ENCODE assay signal across 9 cellular contexts in genomic region chr4:190020790-190021717, GRCh38. TPM values are rescaled to one million over a fixed set of nuclear protein-coding genes. Genes with fewer than 3 reads are reported as not detected.
DNase-seq lines count a peak whose midpoint lies in the region; ATAC-seq and TF ChIP-seq lines count a peak whose summit lies in the region.
"Had no signal": no experiment of that assay in that cellular context is flagged by ENCODE, and none has a peak within 500 bp of the region (broad histone marks: within the 10 kb centered on the region; RNA-seq: fewer than 3 reads in every experiment).

No MANE protein-coding gene starts in this region.

- H3K4me1 ChIP-seq in H9 (ENCODE audit: insufficient read depth, low read length) (no peaks in the 10 kb centered on the region), skeletal muscle satellite cell (ENCODE audit: control insufficient read depth, insufficient read depth, low read length) (no peaks in the 10 kb centered on the region)

- no peak overlapping the region for H3K27ac Mint-ChIP-seq in H9
- H3K27ac Mint-ChIP-seq in activated T-helper 2 cell treated with anti-CD3 and anti-CD28 coated beads, Interferon-gamma antibody, Interleukin-2, Interleukin-4, amounts not matched to agents 10 μg/mL and 5 μg/mL and 100 μg/mL, durations not matched to agents 14 hours and 24 hours and 36 hours, result no peak overlapping the region

- no peak overlapping the region for H3K9ac ChIP-seq in H9 (ENCODE audit: extremely low read depth, insufficient read length, low read length)
- no peak overlapping the region for H3K9ac ChIP-seq in skeletal muscle satellite cell (ENCODE audit: low read depth, low read length)

- H4K20me1 ChIP-seq in H9 (ENCODE audit: control insufficient read depth, insufficient read depth, insufficient read length), result no peaks in the 10 kb centered on the region

- H3K27me3 ChIP-seq in H9 (ENCODE audit: insufficient read depth, low read length) (peaks cover 45% of the 10 kb centered on the region), skeletal muscle satellite cell (ENCODE audit: control insufficient read depth, insufficient read depth, low read length) (peaks cover 56% of the 10 kb centered on the region)

- no peak for TF ChIP-seq CTCF in H9 (conservative IDR thresholded peaks at IDR 0.05)

- H3T11ph ChIP-seq in H9 (ENCODE audit: low read length), result no peak overlapping the region

- H4K5ac ChIP-seq in H9 (ENCODE audit: insufficient read length, low read depth, low read length), result no peak overlapping the region

- H2AK5ac ChIP-seq in H9 (ENCODE audit: insufficient read length, low read length), result no peak overlapping the region

- peaks cover 48 to 58% of the 10 kb centered on the region in 2 experiments for H3K9me3 Mint-ChIP-seq in H9
- no peaks in the 10 kb centered on the region for H3K9me3 Mint-ChIP-seq in activated T-helper 2 cell treated with anti-CD3 and anti-CD28 coated beads, Interferon-gamma antibody, Interleukin-2, Interleukin-4, amounts not matched to agents 10 μg/mL and 5 μg/mL and 100 μg/mL, durations not matched to agents 14 hours and 24 hours and 36 hours

- H3K4me1 Mint-ChIP-seq in H9, result no peaks in the 10 kb centered on the region
- H3K4me1 Mint-ChIP-seq in activated T-helper 2 cell treated with anti-CD3 and anti-CD28 coated beads, Interferon-gamma antibody, Interleukin-2, Interleukin-4, amounts not matched to agents 10 μg/mL and 5 μg/mL and 100 μg/mL, durations not matched to agents 14 hours and 24 hours and 36 hours (ENCODE audit: low read depth), result peaks cover 11% of the 10 kb centered on the region

- H3K23ac ChIP-seq in H9 (ENCODE audit: insufficient read length, low read depth, low read length), result no peak overlapping the region

- no CpG with 5 or more reads among the region's 55 CpGs for WGBS in H9 (ENCODE audit: extremely low coverage, insufficient read length, low lambda C conversion rate)

- no peak overlapping the region for H3K4ac ChIP-seq in H9 (ENCODE audit: low read depth, low read length)

- H4K91ac ChIP-seq in H9 (ENCODE audit: insufficient read length, low read depth, low read length), result no peak overlapping the region

- no peaks in the 10 kb centered on the region for H3K79me2 ChIP-seq in H9 (ENCODE audit: insufficient read depth, low read length)

- H2BK20ac ChIP-seq in H9 (ENCODE audit: low read depth, low read length, poor library complexity, severe bottlenecking), result no peak overlapping the region

- H3K27ac ChIP-seq in H9 (ENCODE audit: insufficient read length, low read depth, low read length), result no peak overlapping the region

- peak overlapping the region; percentile 74 for H3K4me2 ChIP-seq in H9 (ENCODE audit: insufficient read depth, insufficient read length, low read length)
- peak overlapping the region; percentile 58 for H3K4me2 ChIP-seq in skeletal muscle satellite cell (ENCODE audit: low read length)

- peaks cover 3% of the 10 kb centered on the region for H3K27me3 Mint-ChIP-seq in H9 (ENCODE audit: low read depth)
- peaks cover 47% of the 10 kb centered on the region for H3K27me3 Mint-ChIP-seq in activated T-helper 2 cell treated with anti-CD3 and anti-CD28 coated beads, Interferon-gamma antibody, Interleukin-2, Interleukin-4, amounts not matched to agents 10 μg/mL and 5 μg/mL and 100 μg/mL, durations not matched to agents 14 hours and 24 hours and 36 hours (ENCODE audit: low read depth)

- intact Hi-C loops in activated T-helper 2 cell treated with anti-CD3 and anti-CD28 coated beads, Interferon-gamma antibody, Interleukin-2, Interleukin-4, amounts not matched to agents 10 μg/mL and 5 μg/mL and 100 μg/mL, durations not matched to agents 14 hours and 24 hours and 36 hours (cut with micrococcal nuclease), result no loop called here
- intact Hi-C loops in Right ventricle myocardium superior (cut with DNase I), result no loop called here
- intact Hi-C loops in posterior vena cava (cut with DNase I), result no loop called here

- H2BK15ac ChIP-seq in H9 (ENCODE audit: low read depth, low read length), result peak overlapping the region; percentile 6; the same call in 1 of the 2 replicates

- no peak overlapping the region for H3K18ac ChIP-seq in H9 (ENCODE audit: insufficient read length, low read depth, low read length)

- DNase-seq in H9 (peak; percentile 79), Right ventricle myocardium superior (peak; percentile 51), posterior vena cava (ENCODE audit: low spot score) (no peak), GM19240 (ENCODE audit: insufficient read length, low spot score) (no peak), UCSD-AML1 (lab: John Stamatoyannopoulos, UW; ENCODE audit: unreplicated experiment) (no peak), NCI-H2196 (lab: John Stamatoyannopoulos, UW; ENCODE audit: unreplicated experiment) (no peak)
- DNase-seq in activated T-helper 2 cell treated with anti-CD3 and anti-CD28 coated beads, Interferon-gamma antibody, Interleukin-2, Interleukin-4, amounts not matched to agents 10 μg/mL and 5 μg/mL and 100 μg/mL, durations not matched to agents 14 hours and 24 hours and 36 hours (ENCODE audit: low spot score), result no peak

- no peak for ATAC-seq in Right ventricle myocardium superior (ENCODE audit: poor library complexity)

- no peak overlapping the region for H3K14ac ChIP-seq in H9 (ENCODE audit: insufficient read depth, low read length)

- H2AFZ ChIP-seq in H9 (ENCODE audit: low read length), result no peak overlapping the region

- H3K4me3 ChIP-seq in skeletal muscle satellite cell (ENCODE audit: low read length), result no peak overlapping the region

- H3K23me2 ChIP-seq in H9 (ENCODE audit: insufficient read length, low read depth, low read length, poor library complexity, severe bottlenecking), result peaks cover 8% of the 10 kb centered on the region

- no peak overlapping the region for H2BK12ac ChIP-seq in H9 (ENCODE audit: insufficient read length, low read depth, low read length)

- no peaks in the 10 kb centered on the region for H3K36me3 ChIP-seq in skeletal muscle satellite cell (ENCODE audit: insufficient read depth, low read length)

- H3K9me3 ChIP-seq in H9 (ENCODE audit: control insufficient read depth, low read depth, low read length), result peaks cover 20% of the 10 kb centered on the region
- H3K9me3 ChIP-seq in skeletal muscle satellite cell (replicated peaks; ENCODE audit: low read length), result no peaks in the 10 kb centered on the region

- H2BK5ac ChIP-seq in H9 (ENCODE audit: insufficient read length, low read length), result no peak overlapping the region

- peaks cover 27 to 35% (median 27%) of the 10 kb centered on the region in 3 experiments for H3K36me3 Mint-ChIP-seq in H9 (ENCODE audit: insufficient read depth in 1 of 3, low read depth in 3 of 3)
- peaks cover 11% of the 10 kb centered on the region for H3K36me3 Mint-ChIP-seq in activated T-helper 2 cell treated with anti-CD3 and anti-CD28 coated beads, Interferon-gamma antibody, Interleukin-2, Interleukin-4, amounts not matched to agents 10 μg/mL and 5 μg/mL and 100 μg/mL, durations not matched to agents 14 hours and 24 hours and 36 hours (ENCODE audit: low read depth)

- H4K8ac ChIP-seq in H9 (replicated peaks; ENCODE audit: insufficient read length, low read depth, low read length), result no peak overlapping the region

- H3K79me1 ChIP-seq in H9 (ENCODE audit: insufficient read depth, low read depth, low read length, poor library complexity, severe bottlenecking), result no peaks in the 10 kb centered on the region

- no peak overlapping the region for H3K56ac ChIP-seq in H9 (ENCODE audit: insufficient read length, low read depth, low read length)

- H2BK120ac ChIP-seq in H9 (ENCODE audit: low read depth, low read length, poor library complexity, severe bottlenecking), result no peak overlapping the region

- H3K4me3 Mint-ChIP-seq in H9, result no peak overlapping the region
- peak overlapping the region; percentile 52 for H3K4me3 Mint-ChIP-seq in activated T-helper 2 cell treated with anti-CD3 and anti-CD28 coated beads, Interferon-gamma antibody, Interleukin-2, Interleukin-4, amounts not matched to agents 10 μg/mL and 5 μg/mL and 100 μg/mL, durations not matched to agents 14 hours and 24 hours and 36 hours (ENCODE audit: low read depth)

RNA-seq across cellular contexts. Expression of gene FRG2, which starts 6.0 kb away (rescaled TPM):
- total RNA-seq in H9 (2021) (not detected in 2 replicates), Right ventricle myocardium superior (not detected), posterior vena cava (not detected)
- total RNA-seq in activated T-helper 2 cell treated with anti-CD3 and anti-CD28 coated beads, Interferon-gamma antibody, Interleukin-2, Interleukin-4, amounts not matched to agents 10 μg/mL and 5 μg/mL and 100 μg/mL, durations not matched to agents 14 hours and 24 hours and 36 hours, result not detected in 2 replicates
- total RNA-seq in skeletal muscle satellite cell (2012; rRNA removed), result not detected in 2 replicates
- total RNA-seq: subcutaneous adipose tissue had no signal

RNA-seq across cellular contexts. Expression of gene DBET, which starts 43.2 kb away (rescaled TPM):
- not detected in 2 replicates for total RNA-seq in H9 (2021)
- total RNA-seq in activated T-helper 2 cell treated with anti-CD3 and anti-CD28 coated beads, Interferon-gamma antibody, Interleukin-2, Interleukin-4, amounts not matched to agents 10 μg/mL and 5 μg/mL and 100 μg/mL, durations not matched to agents 14 hours and 24 hours and 36 hours, result not detected in 2 replicates
- not detected for total RNA-seq in Right ventricle myocardium superior
- not detected in 2 replicates for total RNA-seq in skeletal muscle satellite cell (2012; rRNA removed)
- total RNA-seq in posterior vena cava, result not detected
- total RNA-seq: subcutaneous adipose tissue had no signal

Comparison
In these comparisons a context has a peak if more than half of its experiments do, and no peak if none do; other contexts are left out.
1. DNase-seq: peak in H9 (single experiment) and Right ventricle myocardium superior (single experiment); none in activated T-helper 2 cell treated with anti-CD3 and anti-CD28 coated beads, Interferon-gamma antibody, Interleukin-2, Interleukin-4, amounts not matched to agents 10 μg/mL and 5 μg/mL and 100 μg/mL, durations not matched to agents 14 hours and 24 hours and 36 hours (single experiment), posterior vena cava (single experiment), GM19240 (single experiment), UCSD-AML1 (single experiment) and NCI-H2196 (single experiment).